Comparison of ENCODE assay signal across 17 cellular contexts in the genomic region with DNA sequence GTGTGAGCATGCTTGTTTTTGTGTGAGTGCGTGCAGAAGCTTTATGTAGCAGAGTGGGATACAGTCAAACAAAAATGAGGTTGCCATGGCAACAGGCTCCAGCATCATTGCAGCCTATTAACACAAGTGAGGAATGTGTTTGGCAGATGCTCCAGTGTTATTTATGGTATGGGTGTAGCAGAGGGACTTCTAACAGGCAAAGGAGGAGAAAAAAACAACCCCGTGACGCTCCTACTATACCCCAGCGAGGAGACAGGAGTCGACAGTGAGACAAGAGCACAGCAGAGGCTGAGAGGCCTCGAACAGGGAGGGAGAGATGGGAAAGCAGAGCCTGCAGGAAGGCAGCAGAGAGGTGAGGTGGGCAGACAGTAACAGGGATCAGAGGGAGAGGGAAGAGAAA. TPM values are rescaled to one million over a fixed set of nuclear protein-coding genes. Genes with fewer than 3 reads are reported as not detected.
DNase-seq lines count a peak whose midpoint lies in the region; ATAC-seq and TF ChIP-seq lines count a peak whose summit lies in the region.
"Had no signal": no experiment of that assay in that cellular context is flagged by ENCODE, and none has a peak within 500 bp of the region (broad histone marks: within the 10 kb centered on the region; RNA-seq: fewer than 3 reads in every experiment).

No MANE protein-coding gene starts in this region.

- H4K8ac ChIP-seq in H9 (replicated peaks; ENCODE audit: insufficient read length, low read depth, low read length): no peak overlapping the region

- no peak overlapping the region for H3K9ac ChIP-seq in H9 (ENCODE audit: extremely low read depth, insufficient read length, low read length)

- peaks cover 6% of the 10 kb centered on the region for H3K23me2 ChIP-seq in H9 (ENCODE audit: insufficient read length, low read depth, low read length, poor library complexity, severe bottlenecking)

- no peak overlapping the region for H2BK5ac ChIP-seq in H9 (ENCODE audit: insufficient read length, low read length)

- H3K27me3 ChIP-seq in ascending aorta (peaks cover 4% of the 10 kb centered on the region), sigmoid colon (peaks cover 0 to 4% (median 0%) of the 10 kb centered on the region in 3 donors), H9 (ENCODE audit: insufficient read depth, low read length) (peaks cover 1% of the 10 kb centered on the region; the same call in 1 of the 2 replicates)

- no peaks in the 10 kb centered on the region for H4K20me1 ChIP-seq in H9 (ENCODE audit: control insufficient read depth, insufficient read depth, insufficient read length)

- no peak overlapping the region for H3K56ac ChIP-seq in H9 (ENCODE audit: insufficient read length, low read depth, low read length)

- TF ChIP-seq CTCF in ascending aorta (IDR thresholded peaks at IDR 0.05): no peak
- TF ChIP-seq CTCF in sigmoid colon (IDR thresholded peaks at IDR 0.05): no peak
- TF ChIP-seq CTCF in H9 (conservative IDR thresholded peaks at IDR 0.05): no peak

- no peak overlapping the region for H3K27ac Mint-ChIP-seq in H9
- H3K27ac Mint-ChIP-seq: activated B cell treated with CpG ODN at 0.5 μM for 24 hours; CD4-positive, alpha-beta T cell; natural killer cell had no signal

- no peak overlapping the region for H3K14ac ChIP-seq in H9 (ENCODE audit: insufficient read depth, low read length)

- intact Hi-C loops in ascending aorta (cut with DNase I): no loop called here
- intact Hi-C loops in left ventricle myocardium superior (cut with micrococcal nuclease): loop anchor here (10.0 kb wide), 2 partner anchors 69 to 99 kb away; no protein-coding TSS in a partner anchor
- intact Hi-C loops in sigmoid colon (cut with DNase I): no loop called here

- H3K4me3 ChIP-seq in ascending aorta (peak overlapping the region in 1 of 2 donors; percentile 97), sigmoid colon (peak overlapping the region in 3 of 4 donors; percentile 11 to 93 (median 85))
- H3K4me3 ChIP-seq: adrenal gland had no signal

- ATAC-seq in left ventricle myocardium superior (peak; percentile 47), HG03439 (IDR thresholded peaks at IDR 0.05; ENCODE audit: unreplicated experiment) (no peak)
- ATAC-seq: natural killer cell had no signal

- H3K36me3 ChIP-seq in ascending aorta (no peaks in the 10 kb centered on the region), sigmoid colon (no peaks in the 10 kb centered on the region)
- H3K36me3 ChIP-seq: adrenal gland, spleen had no signal

- H3K4me3 Mint-ChIP-seq in H9: no peak overlapping the region
- H3K4me3 Mint-ChIP-seq: activated B cell treated with CpG ODN at 0.5 μM for 24 hours, natural killer cell had no signal

- H3K18ac ChIP-seq in H9 (ENCODE audit: insufficient read length, low read depth, low read length): no peak overlapping the region

- H3K9me3 ChIP-seq in ascending aorta (no peaks in the 10 kb centered on the region), sigmoid colon (no peaks in the 10 kb centered on the region), H9 (ENCODE audit: control insufficient read depth, low read depth, low read length) (no peaks in the 10 kb centered on the region)
- H3K9me3 ChIP-seq: adrenal gland, spleen had no signal

- H3K9me3 Mint-ChIP-seq in H9: 0 out of 5 replicates have a peak, but pooled peaks cover 0 to 2% of the 10 kb centered on the region in 2 experiments
- H3K9me3 Mint-ChIP-seq: activated B cell treated with CpG ODN at 0.5 μM for 24 hours; CD4-positive, alpha-beta T cell; natural killer cell had no signal

- H3K4me1 Mint-ChIP-seq in H9: peaks cover 17 to 24% of the 10 kb centered on the region in 2 experiments
- H3K4me1 Mint-ChIP-seq: natural killer cell had no signal

- no peak overlapping the region for H2AK5ac ChIP-seq in H9 (ENCODE audit: insufficient read length, low read length)

- no peak overlapping the region for H4K91ac ChIP-seq in H9 (ENCODE audit: insufficient read length, low read depth, low read length)

- H4K5ac ChIP-seq in H9 (ENCODE audit: insufficient read length, low read depth, low read length): no peak overlapping the region

- 66 to 86% methylated on average over 6 of the region's 6 CpGs for WGBS in sigmoid colon, 2 donors
- no CpG with 5 or more reads among the region's 6 CpGs for WGBS in H9 (ENCODE audit: extremely low coverage, insufficient read length, low lambda C conversion rate)

- H3K4me1 ChIP-seq in ascending aorta (peaks cover 0 to 21% of the 10 kb centered on the region in 2 donors), sigmoid colon (peaks cover 0 to 57% (median 46%) of the 10 kb centered on the region in 4 donors), H9 (ENCODE audit: insufficient read depth, low read length) (no peaks in the 10 kb centered on the region)

- H3T11ph ChIP-seq in H9 (ENCODE audit: low read length): no peak overlapping the region

- H3K27ac ChIP-seq in ascending aorta: peak overlapping the region; percentile 79 to 96
- H3K27ac ChIP-seq in sigmoid colon: peak overlapping the region; percentile 94 to 98 (median 96)
- no peak overlapping the region for H3K27ac ChIP-seq in H9 (ENCODE audit: insufficient read length, low read depth, low read length)
- H3K27ac ChIP-seq: 22Rv1, adrenal gland had no signal

- no peak overlapping the region for H3K23ac ChIP-seq in H9 (ENCODE audit: insufficient read length, low read depth, low read length)

- H2BK12ac ChIP-seq in H9 (ENCODE audit: insufficient read length, low read depth, low read length): no peak overlapping the region

- no peak overlapping the region for H3K4ac ChIP-seq in H9 (ENCODE audit: low read depth, low read length)

- H2BK120ac ChIP-seq in H9 (ENCODE audit: low read depth, low read length, poor library complexity, severe bottlenecking): no peak overlapping the region

- TF ChIP-seq POLR2A in sigmoid colon (IDR thresholded peaks at IDR 0.05): no peak

- H3K79me1 ChIP-seq in H9 (ENCODE audit: insufficient read depth, low read depth, low read length, poor library complexity, severe bottlenecking): no peaks in the 10 kb centered on the region

- no peak overlapping the region for H2BK15ac ChIP-seq in H9 (ENCODE audit: low read depth, low read length)

- H3K36me3 Mint-ChIP-seq in H9 (ENCODE audit: insufficient read depth in 1 of 3, low read depth in 3 of 3): no peaks in the 10 kb centered on the region
- H3K36me3 Mint-ChIP-seq: natural killer cell had no signal

- H2AFZ ChIP-seq in H9 (ENCODE audit: low read length): no peak overlapping the region

- H2BK20ac ChIP-seq in H9 (ENCODE audit: low read depth, low read length, poor library complexity, severe bottlenecking): no peak overlapping the region

- no peaks in the 10 kb centered on the region for H3K79me2 ChIP-seq in H9 (ENCODE audit: insufficient read depth, low read length)

- peak; percentile 68 for DNase-seq in DMS 273 (lab: John Stamatoyannopoulos, UW; ENCODE audit: unreplicated experiment)
- DNase-seq in DMS 273 treated with DMSO at 0.1 percent for 48 hours (lab: John Stamatoyannopoulos, UW): no peak
- DNase-seq in ascending aorta (ENCODE audit: low spot score in 2 of 2): no peak
- DNase-seq in left ventricle myocardium superior: no peak
- no peak for DNase-seq in sigmoid colon
- DNase-seq in H9: no peak
- DNase-seq in NOMO-1 treated with dmso at 0.1 percent for 144 hours (lab: John Stamatoyannopoulos, UW; ENCODE audit: unreplicated experiment): no peak
- DNase-seq: activated B cell treated with CpG ODN at 0.5 μM for 24 hours; activated T-cell treated with anti-CD3 and anti-CD28 coated beads, Interleukin-2, amount 50 U/mL, for 1 hour; adrenal gland; CD4-positive, alpha-beta T cell; foreskin melanocyte; natural killer cell; NCI-H1930; spleen had no signal

- no peak overlapping the region for H3K4me2 ChIP-seq in H9 (ENCODE audit: insufficient read depth, insufficient read length, low read length)

- peaks cover 51% of the 10 kb centered on the region for H3K27me3 Mint-ChIP-seq in H9 (ENCODE audit: low read depth)

- no peak for TF ChIP-seq EP300 in sigmoid colon (IDR thresholded peaks at IDR 0.05)

RNA-seq across cellular contexts. Expression of a gene that starts 4.9 kb away (rescaled TPM):
- total RNA-seq in ascending aorta (32.2 TPM), left ventricle myocardium superior (273 TPM), sigmoid colon (10 to 100 TPM; 39.5 to 84.4 (median 62.2) TPM), H9 (2021) (5.0 and 6.1 TPM in 2 replicates)
- 1 to 10 TPM; 1.4 to 9.9 (median 5.4) TPM for polyA plus RNA-seq in sigmoid colon
- total RNA-seq: activated B cell treated with CpG ODN at 0.5 μM for 24 hours; CD4-positive, alpha-beta T cell; natural killer cell had no signal
